ENCODE assay signal across 14 cellular contexts in genomic region chr12:95630496-95630895, GRCh38.
A peak's percentile ranks its signal among the peaks of the same experiment; 100 is the strongest.
DNase-seq lines count a peak whose midpoint lies in the region; TF ChIP-seq lines count a peak whose summit lies in the region.
"Had no signal": no experiment of that assay in that cellular context is flagged by ENCODE, and none has a peak within 500 bp of the region (broad histone marks: within the 10 kb centered on the region; RNA-seq: fewer than 3 reads in every experiment).

No MANE protein-coding gene starts in this region.

- no peak for DNase-seq in breast epithelium (ENCODE audit: low spot score in 2 of 2)
- no peak for DNase-seq in MCF 10A (ENCODE audit: unreplicated experiment)
- no peak for DNase-seq in Calu3
- DNase-seq in dermis microvascular lymphatic vessel endothelial cell (ENCODE audit: low read depth in 2 of 2), result peak; percentile 89 to 97
- DNase-seq in HuH-7 (ENCODE audit: low spot score), result no peak
- no peak for DNase-seq in OCI-M2 (lab: John Stamatoyannopoulos, UW; ENCODE audit: unreplicated experiment)
- DNase-seq: 8988T; ACHN; CD4-positive, alpha-beta memory T cell; DND-41; GF-D8; GM23248 had no signal

- H3K27ac Mint-ChIP-seq in MCF 10A (ENCODE audit: low read depth, unreplicated experiment) (no peak overlapping the region), Calu3 (ENCODE audit: unreplicated experiment) (peak overlapping the region; percentile 46)

- H3K27ac ChIP-seq in breast epithelium, result peak overlapping the region; percentile 8 to 92
- H3K27ac ChIP-seq in subcutaneous abdominal adipose tissue (ENCODE audit: low read depth, low read length), result peak overlapping the region; percentile 67
- H3K27ac ChIP-seq: C4-2B, GM23248 had no signal

- intact Hi-C loops in breast epithelium (cut with DNase I; ENCODE audit: low total_unique reads), result no loop called here
- intact Hi-C loops in MCF 10A (cut with micrococcal nuclease), result no loop called here
- intact Hi-C loops in Calu3 (cut with micrococcal nuclease; ENCODE audit: unreplicated experiment), result loop anchor here (5.0 kb wide), 1 partner anchor 72 kb away; no protein-coding TSS in a partner anchor

- H3K4me1 Mint-ChIP-seq in MCF 10A (ENCODE audit: insufficient read depth, unreplicated experiment) (peaks cover 28% of the 10 kb centered on the region), Calu3 (ENCODE audit: low read depth, unreplicated experiment) (peaks cover 51% of the 10 kb centered on the region)
- H3K4me1 Mint-ChIP-seq: CD4-positive, alpha-beta memory T cell had no signal

- TF ChIP-seq CTCF in breast epithelium (IDR thresholded peaks at IDR 0.05) (no peak), MCF 10A (IDR thresholded peaks at IDR 0.05; ENCODE audit: unreplicated experiment) (no peak), Calu3 (IDR thresholded peaks at IDR 0.05; ENCODE audit: unreplicated experiment) (no peak)

- H3K4me3 ChIP-seq in breast epithelium (no peak overlapping the region), subcutaneous abdominal adipose tissue (ENCODE audit: low read depth in 1 of 5, low read length in 5 of 5) (no peak overlapping the region)
- H3K4me3 ChIP-seq: GM23248 had no signal

- H3K9me3 Mint-ChIP-seq in MCF 10A (ENCODE audit: unreplicated experiment) (peaks cover 11% of the 10 kb centered on the region), Calu3 (ENCODE audit: low read depth, unreplicated experiment) (peaks cover 11% of the 10 kb centered on the region)

- H3K9me3 ChIP-seq in breast epithelium (no peaks in the 10 kb centered on the region), subcutaneous abdominal adipose tissue (ENCODE audit: control insufficient read depth in 5 of 5, low read length in 5 of 5) (no peaks in the 10 kb centered on the region)

- H3K4me1 ChIP-seq in breast epithelium (peaks cover 0 to 5% of the 10 kb centered on the region in 2 donors), subcutaneous abdominal adipose tissue (ENCODE audit: control insufficient read depth in 5 of 5, insufficient read depth in 5 of 5, low read length in 5 of 5) (peaks cover 9 to 29% (median 18%) of the 10 kb centered on the region in 5 donors)

- CTCF ChIA-PET in MCF 10A (lab: Yijun Ruan, JAX) (no interaction called here), Calu3 (lab: Charles Lee) (interaction anchor here (0.5 kb wide), 1 partner anchor 46 kb away, joined by 3 read pairs; no protein-coding TSS in a partner anchor)

- H3K36me3 Mint-ChIP-seq in MCF 10A (ENCODE audit: insufficient read depth, unreplicated experiment) (peaks cover 7% of the 10 kb centered on the region), Calu3 (ENCODE audit: insufficient read depth, unreplicated experiment) (peaks cover 31% of the 10 kb centered on the region)
- H3K36me3 Mint-ChIP-seq: CD4-positive, alpha-beta memory T cell had no signal

- POLR2A ChIA-PET in MCF 10A (lab: Yijun Ruan, JAX), result interaction anchor here (1.3 kb wide), 1 partner anchor 19 kb away, joined by 4 read pairs; no protein-coding TSS in a partner anchor

- H3K4me3 Mint-ChIP-seq in MCF 10A (ENCODE audit: unreplicated experiment), result no peak overlapping the region
- H3K4me3 Mint-ChIP-seq in Calu3 (ENCODE audit: low read depth, unreplicated experiment), result no peak overlapping the region
- H3K4me3 Mint-ChIP-seq: CD4-positive, alpha-beta memory T cell had no signal

- H3K27me3 ChIP-seq in breast epithelium, result no peaks in the 10 kb centered on the region
- no peaks in the 10 kb centered on the region for H3K27me3 ChIP-seq in subcutaneous abdominal adipose tissue (ENCODE audit: control insufficient read depth in 5 of 5, insufficient read depth in 4 of 5, low read length in 5 of 5)

- no peaks in the 10 kb centered on the region for H3K27me3 Mint-ChIP-seq in MCF 10A (ENCODE audit: insufficient read depth, unreplicated experiment)
- H3K27me3 Mint-ChIP-seq in Calu3 (ENCODE audit: unreplicated experiment), result no peaks in the 10 kb centered on the region

- H3K36me3 ChIP-seq in breast epithelium (no peaks in the 10 kb centered on the region), subcutaneous abdominal adipose tissue (ENCODE audit: control insufficient read depth in 5 of 5, insufficient read depth in 5 of 5, low read length in 5 of 5) (no peaks in the 10 kb centered on the region)

- BruUV-seq in MCF 10A (replicated peaks; lab: Mats Ljungman, UMichigan), result no TSS peak
- no TSS peak for BruUV-seq in Calu3 (replicated peaks; lab: Mats Ljungman, UMichigan)

- no peak overlapping the region for H3K9ac ChIP-seq in subcutaneous abdominal adipose tissue (ENCODE audit: low read length in 5 of 5)
- H3K9ac ChIP-seq: GM23248 had no signal

- TF ChIP-seq POLR2A in breast epithelium (IDR thresholded peaks at IDR 0.05), result no peak

Comparison
In these comparisons a context has a peak if more than half of its experiments do, and no peak if none do; other contexts are left out.
1. DNase-seq: peak in dermis microvascular lymphatic vessel endothelial cell (2 of 2); none in breast epithelium (0 of 2), MCF 10A (single experiment), Calu3 (single experiment), HuH-7 (single experiment) and OCI-M2 (single experiment).